ENCODE assay signal across 2 cellular contexts in genomic region chr9:97023505-97023904, GRCh38. TPM values are rescaled to one million over a fixed set of nuclear protein-coding genes. Genes with fewer than 3 reads are reported as not detected.
"Had no signal": no experiment of that assay in that cellular context is flagged by ENCODE, and none has a peak within 500 bp of the region (broad histone marks: within the 10 kb centered on the region; RNA-seq: fewer than 3 reads in every experiment).

No MANE protein-coding gene starts in this region.

RNA-seq across cellular contexts. Expression of gene CTSV, which starts 15.4 kb away (rescaled TPM):
- total RNA-seq: activated B cell treated with CpG ODN at 0.5 μM for 24 hours, T-helper 17 cell had no signal
